In the genomic region with DNA sequence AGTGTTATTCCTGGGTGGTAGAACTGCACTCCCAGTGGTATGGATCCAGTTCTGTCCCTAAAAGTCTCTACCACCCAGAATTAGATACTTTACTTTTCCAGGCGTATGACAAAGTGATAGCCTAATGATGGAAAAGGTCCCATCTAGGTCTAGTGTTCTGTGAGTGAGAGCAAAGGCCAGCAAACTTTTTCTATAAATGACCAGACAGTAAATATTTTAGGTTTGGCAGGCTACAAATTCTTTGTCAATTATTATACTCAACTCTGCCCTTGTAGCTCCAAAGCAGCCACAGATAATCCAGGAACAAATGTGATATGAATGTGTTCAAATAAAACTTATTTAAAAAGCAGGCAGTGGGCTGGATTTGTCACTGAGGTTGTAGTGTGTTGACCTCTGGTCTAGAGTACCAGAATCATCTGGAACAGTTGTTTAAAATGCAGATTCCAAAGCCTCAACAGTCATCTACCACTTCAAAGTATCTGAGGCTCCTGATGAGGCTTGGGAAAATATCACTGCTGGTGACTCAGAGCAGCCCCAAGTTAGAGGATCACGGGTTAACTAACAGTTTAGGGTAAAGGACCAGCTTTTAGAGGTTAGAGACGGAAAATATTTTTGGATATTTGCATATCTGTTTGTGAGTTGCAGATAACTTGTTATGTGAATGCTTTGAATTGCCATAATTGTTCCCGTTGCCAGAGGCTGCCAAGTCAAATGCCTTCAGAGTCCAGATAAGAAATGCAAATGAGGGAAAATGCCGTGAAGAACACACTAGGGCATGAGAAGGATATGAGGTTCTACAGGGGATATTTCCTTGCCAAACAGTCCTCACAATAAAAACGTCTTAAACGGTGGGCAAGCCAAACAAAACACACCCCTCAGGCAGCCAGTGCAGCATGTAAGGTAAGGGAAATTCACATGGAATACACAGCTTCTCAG, we compare ENCODE assay signal across 15 cellular contexts. TPM values are rescaled to one million over a fixed set of nuclear protein-coding genes. Genes with fewer than 3 reads are reported as not detected.
DNase-seq lines count a peak whose midpoint lies in the region; ATAC-seq, FAIRE-seq and TF ChIP-seq lines count a peak whose summit lies in the region.
"Had no signal": no experiment of that assay in that cellular context is flagged by ENCODE, and none has a peak within 500 bp of the region (broad histone marks: within the 10 kb centered on the region; RNA-seq: fewer than 3 reads in every experiment).

No MANE protein-coding gene starts in this region.

- no peaks in the 10 kb centered on the region for H3K27me3 ChIP-seq in bronchial epithelial cell (ENCODE audit: control insufficient read depth, insufficient read depth, low read length)
- H3K27me3 ChIP-seq in left lung: no peaks in the 10 kb centered on the region
- H3K27me3 ChIP-seq in transverse colon: no peaks in the 10 kb centered on the region

- H3K27ac ChIP-seq in left lung: no peak overlapping the region
- peak overlapping the region; percentile 3 to 68 (median 43) for H3K27ac ChIP-seq in transverse colon
- H3K27ac ChIP-seq: epithelial cell of prostate had no signal

- H3K4me3 Mint-ChIP-seq in stimulated activated effector memory CD8-positive, alpha-beta T cell treated with anti-CD3 and anti-CD28 coated beads, Interleukin-12 subunit alpha, Interleukin-12 subunit beta, amount 100 ng/mL, for 72 hours: no peak overlapping the region
- H3K4me3 Mint-ChIP-seq: activated CD4-positive, alpha-beta T cell treated with anti-CD3 and anti-CD28 coated beads, Interleukin-2, amount 10 ng/mL, durations not matched to agents 7 days and 5 days had no signal

- no peak overlapping the region for H3K27ac Mint-ChIP-seq in activated naive CD4-positive, alpha-beta T cell treated with anti-CD3 and anti-CD28 coated beads, Interleukin-2, amount 50 U/mL, for 72 hours
- no peak overlapping the region for H3K27ac Mint-ChIP-seq in stimulated activated effector memory CD8-positive, alpha-beta T cell treated with anti-CD3 and anti-CD28 coated beads, Interleukin-12 subunit alpha, Interleukin-12 subunit beta, amount 100 ng/mL, for 72 hours
- H3K27ac Mint-ChIP-seq: activated CD4-positive, alpha-beta T cell treated with anti-CD3 and anti-CD28 coated beads, Interleukin-2, amount 10 ng/mL, durations not matched to agents 7 days and 5 days had no signal

- intact Hi-C loops in left lung (cut with DNase I): no loop called here
- intact Hi-C loops in transverse colon (cut with DNase I; ENCODE audit: low total_unique reads): no loop called here

- in situ Hi-C loops in transverse colon (cut with MboI; ENCODE audit: low pct_ligation_motif_present in 1 of 4, low pct_unique_long_range_greater_than_20kb in 1 of 4, low sequenced_read_pairs in 3 of 4): no loop called here

- no peak for DNase-seq in activated naive CD4-positive, alpha-beta T cell treated with anti-CD3 and anti-CD28 coated beads, Interleukin-2, amount 50 U/mL, for 72 hours (ENCODE audit: low spot score in 2 of 2)
- DNase-seq in activated naive CD4-positive, alpha-beta T cell treated with Interleukin-2 at 50 U/mL for 16 hours: no peak
- peak; percentile 32 for DNase-seq in bronchial epithelial cell (ENCODE audit: low read depth)
- DNase-seq in left lung: no peak
- peak; percentile 36 for DNase-seq in transverse colon
- DNase-seq in stimulated activated effector memory CD8-positive, alpha-beta T cell treated with anti-CD3 and anti-CD28 coated beads, Interleukin-12 subunit alpha, Interleukin-12 subunit beta, amount 100 ng/mL, for 72 hours (ENCODE audit: low spot score in 2 of 2): no peak
- DNase-seq in DMS 273 (lab: John Stamatoyannopoulos, UW; ENCODE audit: unreplicated experiment): no peak
- DNase-seq in COLO668 (lab: John Stamatoyannopoulos, UW; ENCODE audit: unreplicated experiment): no peak
- DNase-seq: 8988T; activated CD4-positive, alpha-beta T cell treated with anti-CD3 and anti-CD28 coated beads, Interleukin-2, amount 10 ng/mL, durations not matched to agents 7 days and 5 days; GOT3; Karpas-422; posterior cingulate gyrus had no signal

- H3K4me1 ChIP-seq in left lung: peaks cover 0 to 4% of the 10 kb centered on the region in 2 donors
- H3K4me1 ChIP-seq in transverse colon: peaks cover 0 to 24% (median 11%) of the 10 kb centered on the region in 4 donors

- no peaks in the 10 kb centered on the region for H3K36me3 Mint-ChIP-seq in activated naive CD4-positive, alpha-beta T cell treated with anti-CD3 and anti-CD28 coated beads, Interleukin-2, amount 50 U/mL, for 72 hours
- no peaks in the 10 kb centered on the region for H3K36me3 Mint-ChIP-seq in stimulated activated effector memory CD8-positive, alpha-beta T cell treated with anti-CD3 and anti-CD28 coated beads, Interleukin-12 subunit alpha, Interleukin-12 subunit beta, amount 100 ng/mL, for 72 hours

- no peaks in the 10 kb centered on the region for H3K9me3 ChIP-seq in left lung
- no peaks in the 10 kb centered on the region for H3K9me3 ChIP-seq in transverse colon

- TF ChIP-seq CTCF in bronchial epithelial cell (IDR thresholded peaks at IDR 0.05; ENCODE audit: insufficient read depth, low read length, severe bottlenecking): no peak
- TF ChIP-seq CTCF in left lung (IDR thresholded peaks at IDR 0.05): no peak
- no peak for TF ChIP-seq CTCF in transverse colon (IDR thresholded peaks at IDR 0.05)

- no peak for TF ChIP-seq POLR2A in transverse colon (IDR thresholded peaks at IDR 0.05)

- no peak for TF ChIP-seq EP300 in transverse colon (IDR thresholded peaks at IDR 0.05; ENCODE audit: low read depth)

- peaks cover 0 to 4% of the 10 kb centered on the region in 2 donors for H3K9me3 Mint-ChIP-seq in activated naive CD4-positive, alpha-beta T cell treated with anti-CD3 and anti-CD28 coated beads, Interleukin-2, amount 50 U/mL, for 72 hours
- no peaks in the 10 kb centered on the region for H3K9me3 Mint-ChIP-seq in stimulated activated effector memory CD8-positive, alpha-beta T cell treated with anti-CD3 and anti-CD28 coated beads, Interleukin-12 subunit alpha, Interleukin-12 subunit beta, amount 100 ng/mL, for 72 hours
- H3K9me3 Mint-ChIP-seq: activated CD4-positive, alpha-beta T cell treated with anti-CD3 and anti-CD28 coated beads, Interleukin-2, amount 10 ng/mL, durations not matched to agents 7 days and 5 days had no signal

- ATAC-seq in activated naive CD4-positive, alpha-beta T cell treated with anti-CD3 and anti-CD28 coated beads, Interleukin-2, amount 50 U/mL, for 72 hours: peak; percentile 71 to 89
- peak; percentile 73 for ATAC-seq in left lung
- ATAC-seq in stimulated activated effector memory CD8-positive, alpha-beta T cell treated with anti-CD3 and anti-CD28 coated beads, Interleukin-12 subunit alpha, Interleukin-12 subunit beta, amount 100 ng/mL, for 72 hours: no peak

- no peaks in the 10 kb centered on the region for H3K4me1 Mint-ChIP-seq in stimulated activated effector memory CD8-positive, alpha-beta T cell treated with anti-CD3 and anti-CD28 coated beads, Interleukin-12 subunit alpha, Interleukin-12 subunit beta, amount 100 ng/mL, for 72 hours
- H3K4me1 Mint-ChIP-seq: activated CD4-positive, alpha-beta T cell treated with anti-CD3 and anti-CD28 coated beads, Interleukin-2, amount 10 ng/mL, durations not matched to agents 7 days and 5 days had no signal

- H3K36me3 ChIP-seq in bronchial epithelial cell (ENCODE audit: control insufficient read depth, insufficient read depth, low read length) (no peaks in the 10 kb centered on the region), left lung (no peaks in the 10 kb centered on the region), transverse colon (no peaks in the 10 kb centered on the region)

- 25 to 27% methylated on average over 4 to 7 of the region's 7 CpGs for WGBS in transverse colon (ENCODE audit: low coverage in 1 of 2), 2 donors

- H3K4me3 ChIP-seq in bronchial epithelial cell (ENCODE audit: low read depth, low read length) (no peak overlapping the region), left lung (no peak overlapping the region), transverse colon (no peak overlapping the region)

- FAIRE-seq in bronchial epithelial cell (lab: Jason Lieb, UNC): no peak

RNA-seq across cellular contexts. Expression of a gene that starts 19.4 kb away (rescaled TPM):
- total RNA-seq in activated naive CD4-positive, alpha-beta T cell treated with anti-CD3 and anti-CD28 coated beads, Interleukin-2, amount 50 U/mL, for 72 hours: not detected
- total RNA-seq in bronchial epithelial cell: not detected in 2 replicates
- total RNA-seq in left lung: under 1 TPM; 0.09 to 0.26 TPM
- 10 to 100 TPM in 1 of 4 donors, 1 to 10 TPM in 1, under 1 TPM in 1, not detected in 1; 0.16 to 12.3 (median 1.1) TPM for total RNA-seq in transverse colon
- total RNA-seq: activated CD4-positive, alpha-beta T cell treated with anti-CD3 and anti-CD28 coated beads, Interleukin-2, amount 10 ng/mL, durations not matched to agents 7 days and 5 days; kidney epithelial cell had no signal

RNA-seq across cellular contexts. Expression of a gene that starts 35.3 kb away (rescaled TPM):
- 10 to 100 TPM in 1 of 2 donors, 1 to 10 TPM in 1; 8.5 to 10.6 TPM for total RNA-seq in activated naive CD4-positive, alpha-beta T cell treated with anti-CD3 and anti-CD28 coated beads, Interleukin-2, amount 50 U/mL, for 72 hours
- total RNA-seq in bronchial epithelial cell (10.0 and 12.8 TPM in 2 replicates), left lung (10 to 100 TPM; 34.0 to 39.1 TPM), transverse colon (100 to 1,000 TPM in 2 of 4 donors, 10 to 100 TPM in 2; 34.0 to 233 (median 101) TPM)

Comparison
In these comparisons a context has a peak if more than half of its experiments do, and no peak if none do; other contexts are left out.
1. DNase-seq: peak in bronchial epithelial cell (single experiment) and transverse colon (single experiment); none in activated naive CD4-positive, alpha-beta T cell treated with anti-CD3 and anti-CD28 coated beads, Interleukin-2, amount 50 U/mL, for 72 hours (0 of 2), activated naive CD4-positive, alpha-beta T cell treated with Interleukin-2 at 50 U/mL for 16 hours (single experiment), left lung (0 of 2), stimulated activated effector memory CD8-positive, alpha-beta T cell treated with anti-CD3 and anti-CD28 coated beads, Interleukin-12 subunit alpha, Interleukin-12 subunit beta, amount 100 ng/mL, for 72 hours (0 of 2), DMS 273 (single experiment) and COLO668 (single experiment).
2. H3K27ac ChIP-seq: peak in transverse colon (4 of 4); none in left lung (0 of 2).